ENCODE assay signal across 12 cellular contexts in genomic region chr17:64202683-64203430, GRCh38.
DNase-seq lines count a peak whose midpoint lies in the region; ATAC-seq, FAIRE-seq and TF ChIP-seq lines count a peak whose summit lies in the region.
"Had no signal": no experiment of that assay in that cellular context is flagged by ENCODE, and none has a peak within 500 bp of the region (broad histone marks: within the 10 kb centered on the region; RNA-seq: fewer than 3 reads in every experiment).

No MANE protein-coding gene starts in this region.

- H3K27ac Mint-ChIP-seq in brain = peak overlapping the region in 4 of 5 experiments; percentile 35 to 90 (median 62)

- no peak for ATAC-seq in GM21423 (IDR thresholded peaks at IDR 0.05; ENCODE audit: unreplicated experiment)

- H3K4me1 Mint-ChIP-seq in brain = peaks cover 54% of the 10 kb centered on the region

- FAIRE-seq in small intestine (lab: Jason Lieb, UNC) = no peak
- FAIRE-seq: endometrium, GM18507 had no signal

- peaks cover 2 to 7% (median 4%) of the 10 kb centered on the region in 5 experiments for H3K9me3 Mint-ChIP-seq in brain

- WGBS in small intestine, 3 donors = 27 to 57% (median 38%) methylated on average over 5 of the region's 5 CpGs
- 39 to 42% methylated on average over 5 of the region's 5 CpGs for WGBS in tibial nerve, 2 donors

- H3K9me3 ChIP-seq in MG63 = no peaks in the 10 kb centered on the region
- no peaks in the 10 kb centered on the region for H3K9me3 ChIP-seq in small intestine (ENCODE audit: control insufficient read depth, low read depth)
- H3K9me3 ChIP-seq in tibial nerve = no peaks in the 10 kb centered on the region
- H3K9me3 ChIP-seq: tibial artery had no signal

- H3K4me3 Mint-ChIP-seq in brain = peak overlapping the region in 1 of 5 experiments; percentile 21

- H3K27me3 Mint-ChIP-seq in brain = peaks cover 7% of the 10 kb centered on the region

- peak in 1 of 2 donors; percentile 49 for TF ChIP-seq EP300 in tibial nerve (IDR thresholded peaks at IDR 0.05)

- H3K27ac ChIP-seq in small intestine (ENCODE audit: low read depth in 1 of 2, low read length in 1 of 2) = no peak overlapping the region
- peak overlapping the region in 2 of 4 donors; percentile 69 to 78 for H3K27ac ChIP-seq in tibial nerve
- H3K27ac ChIP-seq: tibial artery had no signal

- no peak for TF ChIP-seq POLR2A in tibial nerve (IDR thresholded peaks at IDR 0.05)

- H3K36me3 ChIP-seq in MG63 (no peaks in the 10 kb centered on the region), small intestine (ENCODE audit: control insufficient read depth in 2 of 2, insufficient read depth in 2 of 2, low read length in 2 of 2) (no peaks in the 10 kb centered on the region), tibial nerve (no peaks in the 10 kb centered on the region)
- H3K36me3 ChIP-seq: tibial artery had no signal

- H3K27me3 ChIP-seq in MG63 = no peaks in the 10 kb centered on the region
- H3K27me3 ChIP-seq in small intestine (ENCODE audit: control insufficient read depth in 2 of 2, insufficient read depth in 2 of 2, low read length in 2 of 2) = no peaks in the 10 kb centered on the region
- H3K27me3 ChIP-seq in tibial nerve = no peaks in the 10 kb centered on the region
- H3K27me3 ChIP-seq: tibial artery had no signal

- H3K36me3 Mint-ChIP-seq in brain = peaks cover 17% of the 10 kb centered on the region

- TF ChIP-seq CTCF in brain (conservative IDR thresholded peaks at IDR 0.05) (no peak), tibial nerve (IDR thresholded peaks at IDR 0.05) (peak in 1 of 5 experiments; percentile 9)

- peak; percentile 62 for DNase-seq in MG63
- peak; percentile 39 for DNase-seq in iPS-NIHi7 (ENCODE audit: extremely low spot score)
- peak; percentile 17 for DNase-seq in small intestine
- DNase-seq in tibial nerve (ENCODE audit: low spot score in 2 of 2) = no peak
- DNase-seq in NCI-H2227 treated with DMSO at 0.1 percent for 48 hours (lab: John Stamatoyannopoulos, UW) = no peak
- no peak for DNase-seq in NCI-H2171 (lab: John Stamatoyannopoulos, UW)
- DNase-seq: NCI-H1105, tibial artery had no signal

- peaks cover 8 to 10% of the 10 kb centered on the region in 2 donors for H3K4me1 ChIP-seq in small intestine (ENCODE audit: control insufficient read depth in 2 of 2, insufficient read depth in 1 of 2, low read depth in 1 of 2, low read length in 1 of 2)
- peaks cover 0 to 38% (median 19%) of the 10 kb centered on the region in 4 donors for H3K4me1 ChIP-seq in tibial nerve

- H3K4me3 ChIP-seq in MG63 (no peak overlapping the region), small intestine (ENCODE audit: low read depth in 1 of 2, low read length in 2 of 2) (no peak overlapping the region), tibial nerve (no peak overlapping the region)
- H3K4me3 ChIP-seq: tibial artery had no signal

Comparison
In these comparisons a context has a peak if more than half of its experiments do, and no peak if none do; other contexts are left out.
1. DNase-seq: peak in MG63 (single experiment), iPS-NIHi7 (single experiment) and small intestine (single experiment); none in tibial nerve (0 of 2), NCI-H2227 treated with DMSO at 0.1 percent for 48 hours (single experiment) and NCI-H2171 (single experiment).